In genomic region chr3:194138098-194138474, GRCh38 we compare ENCODE assay signal across 9 cellular contexts. TPM values are rescaled to one million over a fixed set of nuclear protein-coding genes. Genes with fewer than 3 reads are reported as not detected.
A peak's percentile ranks its signal among the peaks of the same experiment; 100 is the strongest.
DNase-seq lines count a peak whose midpoint lies in the region; TF ChIP-seq lines count a peak whose summit lies in the region.
"Had no signal": no experiment of that assay in that cellular context is flagged by ENCODE, and none has a peak within 500 bp of the region (broad histone marks: within the 10 kb centered on the region; RNA-seq: fewer than 3 reads in every experiment).

No MANE protein-coding gene starts in this region.

- no peaks in the 10 kb centered on the region for H3K9me3 Mint-ChIP-seq in neural crest cell

- H3K27ac ChIP-seq in BLaER1 treated with 17β-estradiol and CSF1 and Interleukin-3, amounts not matched to agents 10 nM and 100 nM, result no peak overlapping the region
- H3K27ac ChIP-seq in ectodermal cell (ENCODE audit: insufficient read depth, low read depth, low read length, poor library complexity, severe bottlenecking), result no peak overlapping the region
- H3K27ac ChIP-seq: neutrophil had no signal

- H3K4me3 ChIP-seq in BLaER1 treated with 17β-estradiol and CSF1 and Interleukin-3, amounts not matched to agents 10 nM and 100 nM, result peak overlapping the region; percentile 44 to 72 (median 60)
- peak overlapping the region; percentile 65 for H3K4me3 ChIP-seq in MG63
- peak overlapping the region; percentile 65 for H3K4me3 ChIP-seq in ectodermal cell (ENCODE audit: insufficient read depth, low read depth, low read length)

- peak; percentile 15 for TF ChIP-seq CTCF in neural crest cell (conservative IDR thresholded peaks at IDR 0.05)

- peaks cover 47 to 61% (median 54%) of the 10 kb centered on the region in 10 experiments for H3K4me1 ChIP-seq in BLaER1 treated with 17β-estradiol and CSF1 and Interleukin-3, amounts not matched to agents 10 nM and 100 nM
- peaks cover 32% of the 10 kb centered on the region for H3K4me1 ChIP-seq in ectodermal cell (ENCODE audit: control insufficient read depth, insufficient read depth, low read length)

- peaks cover 39% of the 10 kb centered on the region for H3K27me3 Mint-ChIP-seq in neural crest cell (ENCODE audit: low read depth)

- DNase-seq in MG63 (no peak), neural crest cell (ENCODE audit: low read depth, low spot score) (no peak), head of caudate nucleus (no peak), NCI-H524 (lab: John Stamatoyannopoulos, UW) (no peak), NCI-H2081 (lab: John Stamatoyannopoulos, UW) (no peak), DMS79 (lab: John Stamatoyannopoulos, UW) (no peak)

- no peaks in the 10 kb centered on the region for H3K9me3 ChIP-seq in BLaER1 treated with 17β-estradiol and CSF1 and Interleukin-3, amounts not matched to agents 10 nM and 100 nM (replicated peaks in 1 of 11)
- H3K9me3 ChIP-seq in MG63 (no peaks in the 10 kb centered on the region), ectodermal cell (ENCODE audit: control insufficient read depth, low read length) (no peaks in the 10 kb centered on the region)
- H3K9me3 ChIP-seq: neutrophil had no signal

- H3K27ac Mint-ChIP-seq in neural crest cell (ENCODE audit: unreplicated experiment), result no peak overlapping the region

- H3K9ac ChIP-seq in BLaER1 treated with 17β-estradiol and CSF1 and Interleukin-3, amounts not matched to agents 10 nM and 100 nM, result peak overlapping the region in 4 of 11 experiments; percentile 2 to 46 (median 24); a peak in 2 of 22 replicates

- intact Hi-C loops in head of caudate nucleus (cut with DNase I), result loop anchor here (5.0 to 10.0 kb wide), 3 partner anchors 134 to 356 kb away; no protein-coding TSS in a partner anchor

- H4K20me1 ChIP-seq in BLaER1 treated with 17β-estradiol and CSF1 and Interleukin-3, amounts not matched to agents 10 nM and 100 nM, result peaks cover 6 to 76% (median 41%) of the 10 kb centered on the region in 11 experiments; a peak in 20 of 22 replicates

- H3K27me3 ChIP-seq in BLaER1 treated with 17β-estradiol and CSF1 and Interleukin-3, amounts not matched to agents 10 nM and 100 nM, result peaks cover 74 to 100% (median 97%) of the 10 kb centered on the region in 11 experiments
- no peaks in the 10 kb centered on the region for H3K27me3 ChIP-seq in MG63
- peaks cover 26% of the 10 kb centered on the region for H3K27me3 ChIP-seq in ectodermal cell (ENCODE audit: control insufficient read depth, insufficient read depth, low read length, poor library complexity, severe bottlenecking)

- 5 to 14% methylated on average over 14 of the region's 15 CpGs for WGBS in ectodermal cell, 2 experiments

- H3K4me1 Mint-ChIP-seq in neural crest cell, result peaks cover 64% of the 10 kb centered on the region

- peak overlapping the region; percentile 92 for H3K4me3 Mint-ChIP-seq in neural crest cell

- no peaks in the 10 kb centered on the region for H3K36me3 Mint-ChIP-seq in neural crest cell (ENCODE audit: low read depth)

- no peaks in the 10 kb centered on the region for H3K36me3 ChIP-seq in BLaER1 treated with 17β-estradiol and CSF1 and Interleukin-3, amounts not matched to agents 10 nM and 100 nM
- H3K36me3 ChIP-seq in MG63 (peaks cover 5% of the 10 kb centered on the region; the same call in 1 of the 2 replicates), ectodermal cell (ENCODE audit: control insufficient read depth, insufficient read depth, low read length) (no peaks in the 10 kb centered on the region)
- H3K36me3 ChIP-seq: neutrophil had no signal

- H3K4me2 ChIP-seq in BLaER1 treated with 17β-estradiol and CSF1 and Interleukin-3, amounts not matched to agents 10 nM and 100 nM, result peak overlapping the region; percentile 83 to 100 (median 97)

RNA-seq across cellular contexts. Expression of gene HES1, which starts 2.1 kb away (rescaled TPM):
- total RNA-seq in MG63 (2014; rRNA removed; shearing (Covaris generic); ENCODE audit: low replicate concordance), result 17.7 and 19.3 TPM in 2 replicates
- polyA plus RNA-seq in ectodermal cell (2013, experiment 1 of 4), result 29.4 TPM
- 43.1 TPM for polyA plus RNA-seq in ectodermal cell (2013, experiment 2 of 4)
- 35.3 TPM for polyA plus RNA-seq in ectodermal cell (2013, experiment 3 of 4)
- polyA plus RNA-seq in ectodermal cell (2013, experiment 4 of 4), result 31.9 TPM
- total RNA-seq in neural crest cell, result 32.6 and 36.2 TPM in 2 replicates
